In genomic region chr19:56927791-56928207, GRCh38 we compare ENCODE assay signal across 1 cellular context.
TF ChIP-seq lines count a peak whose summit lies in the region.

No MANE protein-coding gene starts in this region.

TF ChIP-seq in HepG2, 621 proteins besides CTCF, POLR2A, EP300 and RAD21 (continued from another document and continues in another):
- no peak for TF ChIP-seq ZNF276 (CRISPR knock-in tag; IDR thresholded peaks at IDR 0.05; ENCODE audit: low read depth)
- peak; percentile 76 for TF ChIP-seq ZBTB38 (CRISPR knock-in tag; IDR thresholded peaks at IDR 0.05)
- TF ChIP-seq ZNF720 (CRISPR knock-in tag; IDR thresholded peaks at IDR 0.05), result no peak
- TF ChIP-seq TBX3 (IDR thresholded peaks at IDR 0.05; ENCODE audit: borderline replicate concordance), result no peak
- peak in 1 of 2 experiments; percentile 46; a peak in 1 of 4 replicates for TF ChIP-seq NR2F1 (CRISPR knock-in tag; IDR thresholded peaks at IDR 0.05)
- TF ChIP-seq NFE2L2 (IDR thresholded peaks at IDR 0.05; ENCODE audit: low read length), result no peak
- peak; percentile 78 for TF ChIP-seq ZBTB40 (IDR thresholded peaks at IDR 0.05)
- TF ChIP-seq ZBTB40 (CRISPR knock-in tag; IDR thresholded peaks at IDR 0.05), result peak; percentile 99
- peak; percentile 69 for TF ChIP-seq SKIL (CRISPR knock-in tag; IDR thresholded peaks at IDR 0.05; ENCODE audit: borderline replicate concordance)
- TF ChIP-seq JUND (CRISPR knock-in tag; IDR thresholded peaks at IDR 0.05), result 0 out of 2 replicates have a peak, but pooled peaks have one; percentile 0
- TF ChIP-seq NR2F2 (IDR thresholded peaks at IDR 0.05; ENCODE audit: borderline replicate concordance, low read depth), result peak; percentile 25; the same call in 1 of the 2 replicates
- TF ChIP-seq FOXA1 (IDR thresholded peaks at IDR 0.05), result no peak
- TF ChIP-seq FOXA1 (CRISPR knock-in tag; IDR thresholded peaks at IDR 0.05), result peak; percentile 47; the same call in 1 of the 2 replicates
- no peak for TF ChIP-seq FOXP1 (IDR thresholded peaks at IDR 0.05)
- peak; percentile 81 for TF ChIP-seq FOXP1 (CRISPR knock-in tag; IDR thresholded peaks at IDR 0.05)
- no peak for TF ChIP-seq MTF2 (CRISPR knock-in tag; IDR thresholded peaks at IDR 0.05; ENCODE audit: borderline replicate concordance)
- peak in 1 of 2 experiments; percentile 60; a peak in 2 of 4 replicates for TF ChIP-seq ATF4 (CRISPR knock-in tag; IDR thresholded peaks at IDR 0.05)
- peak; percentile 55; the same call in 1 of the 2 replicates for TF ChIP-seq NFIC (IDR thresholded peaks at IDR 0.05; ENCODE audit: low read length)
- TF ChIP-seq CEBPG (CRISPR knock-in tag; IDR thresholded peaks at IDR 0.05), result peak; percentile 37
- TF ChIP-seq HMG20A (CRISPR knock-in tag; IDR thresholded peaks at IDR 0.05; ENCODE audit: borderline replicate concordance), result peak; percentile 74; the same call in 1 of the 2 replicates
- TF ChIP-seq YEATS4 (CRISPR knock-in tag; IDR thresholded peaks at IDR 0.05; ENCODE audit: borderline replicate concordance), result 0 out of 2 replicates have a peak, but pooled peaks have one; percentile 22
- TF ChIP-seq JUNB (CRISPR knock-in tag; IDR thresholded peaks at IDR 0.05; ENCODE audit: borderline replicate concordance), result peak; percentile 14; the same call in 1 of the 2 replicates
- no peak for TF ChIP-seq ZNF569 (CRISPR knock-in tag; IDR thresholded peaks at IDR 0.05; ENCODE audit: borderline replicate concordance)
- TF ChIP-seq ELF1 (CRISPR knock-in tag; IDR thresholded peaks at IDR 0.05), result peak; percentile 34
- TF ChIP-seq ZNF318 (CRISPR knock-in tag; IDR thresholded peaks at IDR 0.05), result no peak
- 0 out of 2 replicates have a peak, but pooled peaks have one; percentile 22 for TF ChIP-seq MEIS2 (CRISPR knock-in tag; IDR thresholded peaks at IDR 0.05)
- no peak for TF ChIP-seq GMEB1 (CRISPR knock-in tag; IDR thresholded peaks at IDR 0.05; ENCODE audit: borderline replicate concordance)
- peak; percentile 47; the same call in 1 of the 2 replicates for TF ChIP-seq ZNF589 (CRISPR knock-in tag; conservative IDR thresholded peaks at IDR 0.05)
- TF ChIP-seq ZNF12 (CRISPR knock-in tag; IDR thresholded peaks at IDR 0.05), result 0 out of 2 replicates have a peak, but pooled peaks have one; percentile 0
- TF ChIP-seq ZSCAN5A (CRISPR knock-in tag; IDR thresholded peaks at IDR 0.05; ENCODE audit: borderline replicate concordance), result no peak
